Comparison of ENCODE assay signal across 9 cellular contexts in genomic region chr1:152869808-152870419, GRCh38. TPM values are rescaled to one million over a fixed set of nuclear protein-coding genes. Genes with fewer than 3 reads are reported as not detected.
A peak's percentile ranks its signal among the peaks of the same experiment; 100 is the strongest.
DNase-seq lines count a peak whose midpoint lies in the region; ATAC-seq and TF ChIP-seq lines count a peak whose summit lies in the region.
"Had no signal": no experiment of that assay in that cellular context is flagged by ENCODE, and none has a peak within 500 bp of the region (broad histone marks: within the 10 kb centered on the region; RNA-seq: fewer than 3 reads in every experiment).

No MANE protein-coding gene starts in this region.

- DNase-seq in DMS153 treated with DMSO at 0.1 percent for 48 hours (lab: John Stamatoyannopoulos, UW; ENCODE audit: unreplicated experiment) (peak; percentile 86), NCI-H526 treated with DMSO at 0.1 percent for 48 hours (lab: John Stamatoyannopoulos, UW) (peak; percentile 57), mucosa of descending colon (peak in 2 of 3 donors; percentile 35 to 80)
- DNase-seq in activated CD4-positive, alpha-beta T cell treated with anti-CD3 and anti-CD28 coated beads, Interleukin-2, amount 50 U/mL, for 48 hours = peak; percentile 62 to 71
- peak; percentile 42 to 49 (median 43) for DNase-seq in effector memory CD8-positive, alpha-beta T cell
- peak; percentile 19 for DNase-seq in stimulated activated CD8-positive, alpha-beta memory T cell treated with anti-CD3 and anti-CD28 coated beads, Interleukin-4, amount 100 ng/mL, for 24 hours (ENCODE audit: low read depth)

- peaks cover 0 to 18% of the 10 kb centered on the region in 2 donors for H3K27me3 Mint-ChIP-seq in effector memory CD8-positive, alpha-beta T cell

- ATAC-seq in HG02852 (IDR thresholded peaks at IDR 0.05; ENCODE audit: unreplicated experiment) = peak; percentile 69
- ATAC-seq in effector memory CD8-positive, alpha-beta T cell (replicated peaks) = peak; percentile 67
- ATAC-seq in mucosa of descending colon = peak; percentile 83
- no peak for ATAC-seq in HG03139 (IDR thresholded peaks at IDR 0.05; ENCODE audit: unreplicated experiment)

- no peak overlapping the region for H3K4me3 ChIP-seq in mucosa of descending colon

- H3K27ac Mint-ChIP-seq in effector memory CD8-positive, alpha-beta T cell = no peak overlapping the region

- no peak overlapping the region for H3K4me3 Mint-ChIP-seq in effector memory CD8-positive, alpha-beta T cell

- H3K9me3 ChIP-seq in mucosa of descending colon = no peaks in the 10 kb centered on the region

- H3K9me3 Mint-ChIP-seq in effector memory CD8-positive, alpha-beta T cell = no peaks in the 10 kb centered on the region

- H3K36me3 Mint-ChIP-seq in effector memory CD8-positive, alpha-beta T cell (ENCODE audit: insufficient read depth) = no peaks in the 10 kb centered on the region

- H3K4me1 ChIP-seq in mucosa of descending colon (ENCODE audit: low read depth) = no peaks in the 10 kb centered on the region

- H3K4me1 Mint-ChIP-seq in effector memory CD8-positive, alpha-beta T cell (ENCODE audit: low read depth in 2 of 2) = no peaks in the 10 kb centered on the region

- TF ChIP-seq CTCF in mucosa of descending colon (IDR thresholded peaks at IDR 0.05) = peak; percentile 47

- no peaks in the 10 kb centered on the region for H3K36me3 ChIP-seq in mucosa of descending colon (ENCODE audit: low read depth)

- intact Hi-C loops in mucosa of descending colon (cut with DNase I, micrococcal nuclease) = no loop called here

RNA-seq across cellular contexts. Expression of gene SMCP, which starts 8.2 kb away (rescaled TPM):
- total RNA-seq in mucosa of descending colon = not detected
- total RNA-seq: activated CD8-positive, alpha-beta memory T cell treated with anti-CD3 and anti-CD28 coated beads for 36 hours had no signal

RNA-seq across cellular contexts. Expression of gene LCE7A, which starts 10.1 kb away (rescaled TPM):
- not detected for total RNA-seq in mucosa of descending colon
- total RNA-seq: activated CD8-positive, alpha-beta memory T cell treated with anti-CD3 and anti-CD28 coated beads for 36 hours had no signal

RNA-seq across cellular contexts. Expression of gene LCE6A, which starts 27.3 kb away (rescaled TPM):
- not detected for total RNA-seq in mucosa of descending colon
- total RNA-seq: activated CD8-positive, alpha-beta memory T cell treated with anti-CD3 and anti-CD28 coated beads for 36 hours had no signal

RNA-seq across cellular contexts. Expression of gene IVL, which starts 38.4 kb away (rescaled TPM):
- not detected for total RNA-seq in mucosa of descending colon
- total RNA-seq: activated CD8-positive, alpha-beta memory T cell treated with anti-CD3 and anti-CD28 coated beads for 36 hours had no signal

RNA-seq across cellular contexts. Expression of gene LCE1A, which starts 42.6 kb away (rescaled TPM):
- not detected for total RNA-seq in mucosa of descending colon
- total RNA-seq: activated CD8-positive, alpha-beta memory T cell treated with anti-CD3 and anti-CD28 coated beads for 36 hours had no signal

Comparison
In these comparisons a context has a peak if more than half of its experiments do, and no peak if none do; other contexts are left out.
1. DNase-seq: peak in every context shown above with its lines; median percentile 86 in DMS153 treated with DMSO at 0.1 percent for 48 hours; 66 in activated CD4-positive, alpha-beta T cell treated with anti-CD3 and anti-CD28 coated beads, Interleukin-2, amount 50 U/mL, for 48 hours; 58 in mucosa of descending colon; 57 in NCI-H526 treated with DMSO at 0.1 percent for 48 hours; 43 in effector memory CD8-positive, alpha-beta T cell; 19 in stimulated activated CD8-positive, alpha-beta memory T cell treated with anti-CD3 and anti-CD28 coated beads, Interleukin-4, amount 100 ng/mL, for 24 hours.